ENCODE assay signal across 1 cellular context in the genomic region with DNA sequence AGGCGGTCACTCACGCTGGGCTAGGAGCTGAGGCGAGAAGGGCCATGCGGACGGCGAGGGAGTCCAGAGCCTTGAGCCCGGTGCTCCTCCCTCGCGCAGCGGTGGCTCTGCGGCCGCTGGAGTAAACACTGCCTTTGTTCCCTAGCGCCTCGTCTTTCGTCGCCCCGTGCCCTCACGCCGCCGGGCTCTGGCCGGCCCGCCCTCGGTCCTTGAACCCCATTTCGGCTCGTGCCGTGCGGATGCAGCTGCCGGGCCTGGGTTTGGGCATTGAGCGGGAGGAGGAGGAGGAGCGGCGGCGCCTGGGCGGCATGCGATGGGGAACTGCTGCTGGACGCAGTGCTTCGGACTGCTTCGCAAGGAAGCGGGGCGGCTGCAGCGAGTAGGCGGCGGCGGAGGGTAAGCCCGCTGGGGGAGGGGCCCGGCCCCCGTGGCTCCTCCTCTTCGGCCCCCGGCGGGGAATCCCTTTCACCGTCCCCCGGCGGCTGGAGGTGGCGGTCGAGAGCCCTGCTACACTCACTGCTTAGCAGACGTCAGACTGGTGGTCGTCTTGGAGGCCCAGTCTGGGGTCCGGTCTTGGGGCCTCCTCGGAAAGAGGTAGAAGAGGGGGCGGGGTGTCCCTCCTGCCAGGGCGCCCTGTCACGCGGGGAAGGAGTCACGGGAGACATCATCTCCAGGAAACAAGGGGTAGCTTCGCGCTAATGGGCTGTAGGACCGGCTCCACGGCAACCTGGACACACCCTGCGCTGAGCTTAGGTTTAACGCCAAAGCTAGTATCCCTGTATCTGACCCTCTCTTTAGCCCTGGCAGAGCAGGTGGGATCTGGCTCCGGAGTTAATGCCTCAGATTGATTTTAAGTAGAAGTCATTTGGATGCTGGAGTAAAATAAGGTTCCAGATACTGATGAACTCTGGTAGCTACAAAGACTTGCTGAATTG.
TF ChIP-seq lines count a peak whose summit lies in the region.

Gene AP1AR (plus strand): TSS at position 9 of the 935 bp plus-strand sequence. CDS start 305 bp downstream, at position 314.

TF ChIP-seq in K562, 482 proteins besides CTCF, POLR2A, EP300 and RAD21 (continued from another document and continues in another):
- TF ChIP-seq ZC3H4 (CRISPR knock-in tag; IDR thresholded peaks at IDR 0.05; ENCODE audit: borderline replicate concordance) (no peak; the same call in 1 of the 2 replicates), ZNF197 (CRISPR knock-in tag; IDR thresholded peaks at IDR 0.05; ENCODE audit: low read depth) (no peak), KLF10 (CRISPR knock-in tag; IDR thresholded peaks at IDR 0.05) (no peak), SMAD1 (IDR thresholded peaks at IDR 0.05; ENCODE audit: low read depth, low read length, partially characterized antibody) (no peak), SMARCC2 (IDR thresholded peaks at IDR 0.05; ENCODE audit: low read depth) (no peak; the same call in 1 of the 2 replicates), MGA (IDR thresholded peaks at IDR 0.05) (peak; percentile 86), ZNF318 (IDR thresholded peaks at IDR 0.05; ENCODE audit: borderline replicate concordance in 1 of 2, low read depth in 1 of 2) (no peak), MTF1 (CRISPR knock-in tag; IDR thresholded peaks at IDR 0.05; ENCODE audit: borderline replicate concordance) (no peak), SAFB (IDR thresholded peaks at IDR 0.05; ENCODE audit: borderline replicate concordance, low read depth, low read length) (no peak), NEUROD1 (IDR thresholded peaks at IDR 0.05; ENCODE audit: borderline replicate concordance, low read depth, low read length, partially characterized antibody) (no peak), ZBTB49 (CRISPR knock-in tag; IDR thresholded peaks at IDR 0.05; ENCODE audit: borderline replicate concordance) (no peak), ZNF282 (CRISPR knock-in tag; IDR thresholded peaks at IDR 0.05) (no peak), ZFX (CRISPR knock-in tag; IDR thresholded peaks at IDR 0.05) (peak; percentile 89), NUFIP1 (IDR thresholded peaks at IDR 0.05; ENCODE audit: partially characterized antibody) (no peak), ZEB2 (IDR thresholded peaks at IDR 0.05) (0 out of 2 replicates have a peak, but pooled peaks have one; percentile 63), ZNF239 (CRISPR knock-in tag; IDR thresholded peaks at IDR 0.05) (no peak), RBFOX2 (IDR thresholded peaks at IDR 0.05; ENCODE audit: low read depth, low read length) (peak; percentile 97), STAT5B (CRISPR knock-in tag; IDR thresholded peaks at IDR 0.05) (no peak), PTTG1 (tag; IDR thresholded peaks at IDR 0.05; ENCODE audit: low read depth) (no peak)
- TF ChIP-seq, protein P1, sequence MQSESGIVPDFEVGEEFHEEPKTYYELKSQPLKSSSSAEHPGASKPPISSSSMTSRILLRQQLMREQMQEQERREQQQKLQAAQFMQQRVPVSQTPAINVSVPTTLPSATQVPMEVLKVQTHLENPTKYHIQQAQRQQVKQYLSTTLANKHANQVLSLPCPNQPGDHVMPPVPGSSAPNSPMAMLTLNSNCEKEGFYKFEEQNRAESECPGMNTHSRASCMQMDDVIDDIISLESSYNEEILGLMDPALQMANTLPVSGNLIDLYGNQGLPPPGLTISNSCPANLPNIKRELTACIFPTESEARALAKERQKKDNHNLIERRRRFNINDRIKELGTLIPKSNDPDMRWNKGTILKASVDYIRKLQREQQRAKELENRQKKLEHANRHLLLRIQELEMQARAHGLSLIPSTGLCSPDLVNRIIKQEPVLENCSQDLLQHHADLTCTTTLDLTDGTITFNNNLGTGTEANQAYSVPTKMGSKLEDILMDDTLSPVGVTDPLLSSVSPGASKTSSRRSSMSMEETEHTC (IDR thresholded peaks at IDR 0.05), result peak; percentile 10; the same call in 1 of the 2 replicates
- TF ChIP-seq, protein P2, sequence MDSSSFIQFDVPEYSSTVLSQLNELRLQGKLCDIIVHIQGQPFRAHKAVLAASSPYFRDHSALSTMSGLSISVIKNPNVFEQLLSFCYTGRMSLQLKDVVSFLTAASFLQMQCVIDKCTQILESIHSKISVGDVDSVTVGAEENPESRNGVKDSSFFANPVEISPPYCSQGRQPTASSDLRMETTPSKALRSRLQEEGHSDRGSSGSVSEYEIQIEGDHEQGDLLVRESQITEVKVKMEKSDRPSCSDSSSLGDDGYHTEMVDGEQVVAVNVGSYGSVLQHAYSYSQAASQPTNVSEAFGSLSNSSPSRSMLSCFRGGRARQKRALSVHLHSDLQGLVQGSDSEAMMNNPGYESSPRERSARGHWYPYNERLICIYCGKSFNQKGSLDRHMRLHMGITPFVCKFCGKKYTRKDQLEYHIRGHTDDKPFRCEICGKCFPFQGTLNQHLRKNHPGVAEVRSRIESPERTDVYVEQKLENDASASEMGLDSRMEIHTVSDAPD (CRISPR knock-in tag; IDR thresholded peaks at IDR 0.05), result no peak
